1 cellular context compared by ENCODE assay signal in the genomic region with DNA sequence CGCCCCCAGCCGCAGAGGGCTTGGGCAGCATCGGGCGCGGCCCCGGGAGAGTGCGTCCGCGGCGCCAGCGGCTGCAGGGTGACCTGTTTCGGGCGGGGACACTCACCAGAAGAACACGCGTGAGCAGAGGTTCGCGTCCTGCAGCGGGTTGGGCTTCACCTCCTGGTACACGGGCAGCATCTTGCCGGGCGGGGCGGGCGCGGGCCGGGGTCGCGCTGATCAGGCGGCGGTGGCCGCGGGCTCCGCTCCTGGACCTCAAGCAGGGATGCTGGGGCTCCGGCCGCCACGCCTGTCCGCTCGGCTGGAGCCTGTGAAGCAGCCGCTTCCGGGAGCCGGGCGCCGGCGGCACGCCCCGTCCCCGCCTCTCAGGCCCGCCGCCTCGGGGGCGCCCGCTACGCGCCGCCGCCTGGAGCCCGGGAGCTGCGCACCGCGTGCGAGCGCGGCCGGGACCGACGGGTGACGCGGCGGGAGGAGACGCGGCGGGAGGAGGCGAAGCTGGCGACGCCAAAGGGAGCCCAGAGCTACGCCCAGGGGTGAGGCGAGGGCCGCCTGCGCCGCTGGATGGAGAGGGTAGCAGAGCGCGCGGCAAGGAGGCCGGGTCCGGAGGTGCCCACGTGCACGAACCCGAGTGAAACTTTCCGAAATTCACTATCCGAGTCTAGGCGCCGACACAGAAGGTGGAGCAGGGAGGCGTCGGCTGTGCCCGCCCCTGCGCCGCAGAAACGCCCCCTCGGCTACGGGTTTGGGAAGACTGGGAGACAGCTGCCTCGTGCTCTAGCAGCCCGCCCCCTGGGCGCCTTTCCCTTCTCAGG.
A peak's percentile ranks its signal among the peaks of the same experiment; 100 is the strongest.
TF ChIP-seq lines count a peak whose summit lies in the region.

A gene with protein sequence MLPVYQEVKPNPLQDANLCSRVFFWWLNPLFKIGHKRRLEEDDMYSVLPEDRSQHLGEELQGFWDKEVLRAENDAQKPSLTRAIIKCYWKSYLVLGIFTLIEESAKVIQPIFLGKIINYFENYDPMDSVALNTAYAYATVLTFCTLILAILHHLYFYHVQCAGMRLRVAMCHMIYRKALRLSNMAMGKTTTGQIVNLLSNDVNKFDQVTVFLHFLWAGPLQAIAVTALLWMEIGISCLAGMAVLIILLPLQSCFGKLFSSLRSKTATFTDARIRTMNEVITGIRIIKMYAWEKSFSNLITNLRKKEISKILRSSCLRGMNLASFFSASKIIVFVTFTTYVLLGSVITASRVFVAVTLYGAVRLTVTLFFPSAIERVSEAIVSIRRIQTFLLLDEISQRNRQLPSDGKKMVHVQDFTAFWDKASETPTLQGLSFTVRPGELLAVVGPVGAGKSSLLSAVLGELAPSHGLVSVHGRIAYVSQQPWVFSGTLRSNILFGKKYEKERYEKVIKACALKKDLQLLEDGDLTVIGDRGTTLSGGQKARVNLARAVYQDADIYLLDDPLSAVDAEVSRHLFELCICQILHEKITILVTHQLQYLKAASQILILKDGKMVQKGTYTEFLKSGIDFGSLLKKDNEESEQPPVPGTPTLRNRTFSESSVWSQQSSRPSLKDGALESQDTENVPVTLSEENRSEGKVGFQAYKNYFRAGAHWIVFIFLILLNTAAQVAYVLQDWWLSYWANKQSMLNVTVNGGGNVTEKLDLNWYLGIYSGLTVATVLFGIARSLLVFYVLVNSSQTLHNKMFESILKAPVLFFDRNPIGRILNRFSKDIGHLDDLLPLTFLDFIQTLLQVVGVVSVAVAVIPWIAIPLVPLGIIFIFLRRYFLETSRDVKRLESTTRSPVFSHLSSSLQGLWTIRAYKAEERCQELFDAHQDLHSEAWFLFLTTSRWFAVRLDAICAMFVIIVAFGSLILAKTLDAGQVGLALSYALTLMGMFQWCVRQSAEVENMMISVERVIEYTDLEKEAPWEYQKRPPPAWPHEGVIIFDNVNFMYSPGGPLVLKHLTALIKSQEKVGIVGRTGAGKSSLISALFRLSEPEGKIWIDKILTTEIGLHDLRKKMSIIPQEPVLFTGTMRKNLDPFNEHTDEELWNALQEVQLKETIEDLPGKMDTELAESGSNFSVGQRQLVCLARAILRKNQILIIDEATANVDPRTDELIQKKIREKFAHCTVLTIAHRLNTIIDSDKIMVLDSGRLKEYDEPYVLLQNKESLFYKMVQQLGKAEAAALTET (N-terminal part only) (minus strand): TSS at position 317 of the 812 bp plus-strand sequence. CDS start 137 bp downstream, at position 180.

TF ChIP-seq in IMR-90, 13 proteins besides CTCF, POLR2A, EP300 and RAD21 (continued from another document):
- TF ChIP-seq SMC3 (IDR thresholded peaks at IDR 0.05; ENCODE audit: low read depth, low read length) (peak; percentile 30; the same call in 1 of the 2 replicates), BHLHE40 (IDR thresholded peaks at IDR 0.05; ENCODE audit: low read depth, low read length) (peak; percentile 42), FOS (IDR thresholded peaks at IDR 0.05; ENCODE audit: low read depth, low read length) (no peak), RCOR1 (IDR thresholded peaks at IDR 0.05; ENCODE audit: insufficient replicate concordance, low read length) (peak; percentile 5)
